Comparison of ENCODE assay signal across 17 cellular contexts in the genomic region with DNA sequence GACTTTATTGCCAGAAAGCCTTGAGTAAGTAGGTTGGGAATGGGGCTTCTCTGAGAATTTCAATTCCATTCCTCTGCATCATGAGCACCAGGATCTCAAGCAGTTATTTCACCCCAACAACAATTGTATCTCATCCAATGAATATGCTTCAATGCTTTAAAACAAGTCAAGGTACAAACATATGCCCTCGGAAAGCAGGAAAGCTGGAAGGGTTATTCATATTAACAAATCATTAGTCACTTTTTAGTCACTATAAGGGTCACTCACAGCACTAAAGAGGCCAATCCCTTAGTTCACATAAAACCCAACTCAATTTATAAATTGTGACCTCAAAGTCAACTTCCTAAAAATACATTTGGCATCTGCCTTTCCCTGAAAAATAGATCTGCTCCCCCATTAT. TPM values are rescaled to one million over a fixed set of nuclear protein-coding genes. Genes with fewer than 3 reads are reported as not detected.
DNase-seq lines count a peak whose midpoint lies in the region; ATAC-seq, FAIRE-seq and TF ChIP-seq lines count a peak whose summit lies in the region.
"Had no signal": no experiment of that assay in that cellular context is flagged by ENCODE, and none has a peak within 500 bp of the region (broad histone marks: within the 10 kb centered on the region; RNA-seq: fewer than 3 reads in every experiment).

No MANE protein-coding gene starts in this region.

- H3K9me3 Mint-ChIP-seq in astrocyte (ENCODE audit: unreplicated experiment), result no peaks in the 10 kb centered on the region
- peaks cover 4 to 11% of the 10 kb centered on the region in 2 donors for H3K9me3 Mint-ChIP-seq in activated naive CD4-positive, alpha-beta T cell treated with anti-CD3 and anti-CD28 coated beads, Interleukin-2, amount 50 U/mL, for 72 hours

- no peaks in the 10 kb centered on the region for H4K20me1 ChIP-seq in astrocyte (ENCODE audit: insufficient read depth, low read length)

- H3K9ac ChIP-seq in astrocyte (ENCODE audit: low read length), result peak overlapping the region; percentile 66

- H3K36me3 Mint-ChIP-seq in astrocyte (ENCODE audit: low read depth, unreplicated experiment), result peaks cover 3% of the 10 kb centered on the region
- peaks cover 15 to 25% of the 10 kb centered on the region in 2 donors for H3K36me3 Mint-ChIP-seq in activated naive CD4-positive, alpha-beta T cell treated with anti-CD3 and anti-CD28 coated beads, Interleukin-2, amount 50 U/mL, for 72 hours

- no peaks in the 10 kb centered on the region for H3K27me3 Mint-ChIP-seq in astrocyte (ENCODE audit: low read depth, unreplicated experiment)

- POLR2A ChIA-PET in AG04450 (lab: Yijun Ruan, JAX), result interaction anchor here (0.8 to 0.9 kb wide), 3 partner anchors 11 to 84 kb away, joined by 3 to 9 read pairs (median 4); no protein-coding TSS in a partner anchor

- H3K4me3 ChIP-seq in AG04450 (ENCODE audit: low read depth, low read length) (no peak overlapping the region), astrocyte (ENCODE audit: insufficient read depth, low read depth, low read length) (no peak overlapping the region)
- H3K4me3 ChIP-seq: cardiac muscle cell had no signal

- H3K27me3 ChIP-seq in AG04450 (ENCODE audit: control insufficient read depth, insufficient read depth, low read length) (no peaks in the 10 kb centered on the region), astrocyte (ENCODE audit: insufficient read depth, low read length) (no peaks in the 10 kb centered on the region)

- H3K79me2 ChIP-seq in astrocyte (ENCODE audit: insufficient read depth, low read length), result peaks cover 79% of the 10 kb centered on the region

- H3K27ac Mint-ChIP-seq in astrocyte (ENCODE audit: unreplicated experiment), result peak overlapping the region; percentile 64
- H3K27ac Mint-ChIP-seq in activated naive CD4-positive, alpha-beta T cell treated with anti-CD3 and anti-CD28 coated beads, Interleukin-2, amount 50 U/mL, for 72 hours, result no peak overlapping the region
- H3K27ac Mint-ChIP-seq: activated CD4-positive, alpha-beta T cell treated with anti-CD3 and anti-CD28 coated beads for 36 hours; immature natural killer cell had no signal

- peak overlapping the region; percentile 59 for H3K27ac ChIP-seq in AG04450 (ENCODE audit: low read depth, low read length)
- peak overlapping the region; percentile 90 for H3K27ac ChIP-seq in astrocyte (ENCODE audit: low read depth, low read length)
- no peak overlapping the region for H3K27ac ChIP-seq in caudate nucleus (ENCODE audit: low read depth, low read length)
- H3K27ac ChIP-seq: cardiac muscle cell, HL-60 had no signal

- peak overlapping the region; percentile 70 for H3K4me2 ChIP-seq in astrocyte (ENCODE audit: low read length)

- ATAC-seq in activated naive CD4-positive, alpha-beta T cell treated with anti-CD3 and anti-CD28 coated beads, Interleukin-2, amount 50 U/mL, for 72 hours, result no peak
- ATAC-seq: activated CD4-positive, alpha-beta T cell treated with anti-CD3 and anti-CD28 coated beads for 36 hours had no signal

- FAIRE-seq in astrocyte (lab: Jason Lieb, UNC), result peak; percentile 20
- FAIRE-seq: H1, urothelium cell line had no signal

- peaks cover 32% of the 10 kb centered on the region for H3K4me1 Mint-ChIP-seq in astrocyte (ENCODE audit: low read depth, unreplicated experiment)

- DNase-seq in AG04450 (ENCODE audit: low read depth, low spot score) (peak; percentile 86), HT1080 (ENCODE audit: low read depth) (peak; percentile 96), astrocyte (ENCODE audit: low read depth) (peak; percentile 99), glomerular visceral epithelial cell (ENCODE audit: extremely low spot score) (peak; percentile 88), caudate nucleus (lab: John Stamatoyannopoulos, UW) (no peak)
- DNase-seq in activated T-cell treated with anti-CD3 and anti-CD28 coated beads, Interleukin-2, amount 50 U/mL, for 48 hours, result no peak
- no peak for DNase-seq in activated naive CD4-positive, alpha-beta T cell treated with anti-CD3 and anti-CD28 coated beads, Interleukin-2, amount 50 U/mL, for 72 hours (ENCODE audit: low spot score in 2 of 2)
- DNase-seq in activated T-cell treated with anti-CD3 and anti-CD28 coated beads, Interleukin-2, amount 50 U/mL, for 1 hour, result no peak
- DNase-seq: activated CD4-positive, alpha-beta T cell treated with anti-CD3 and anti-CD28 coated beads for 36 hours; DMS79 treated with DMSO at 0.1 percent for 48 hours; immature natural killer cell; stimulated activated CD4-positive, alpha-beta T cell treated with anti-CD3 and anti-CD28 coated beads, Interleukin-1b, Interleukin-23, amount 100 ng/mL, for 48 hours had no signal

- peaks cover 25% of the 10 kb centered on the region for H3K4me1 ChIP-seq in astrocyte (ENCODE audit: insufficient read depth, low read length)

- H3K9me3 ChIP-seq in AG04450 (ENCODE audit: control insufficient read depth, insufficient read depth, low read length), result peaks cover 14% of the 10 kb centered on the region
- peaks cover 3% of the 10 kb centered on the region for H3K9me3 ChIP-seq in astrocyte (ENCODE audit: insufficient read depth, low read depth, low read length)

- CTCF ChIA-PET in AG04450 (lab: Charles Lee), result no interaction called here

- no peak overlapping the region for H3K4me3 Mint-ChIP-seq in astrocyte (ENCODE audit: unreplicated experiment)
- H3K4me3 Mint-ChIP-seq: activated CD4-positive, alpha-beta T cell treated with anti-CD3 and anti-CD28 coated beads for 36 hours; immature natural killer cell; T-helper 1 cell treated with Interleukin-12 subunit alpha and Interleukin-12 subunit beta and Interleukin-4 antibody, amounts not matched to agents 30 μg/mL and 1 μg/mL, for 36 hours had no signal

- no peaks in the 10 kb centered on the region for H3K36me3 ChIP-seq in astrocyte (ENCODE audit: insufficient read depth, low read length)
- H3K36me3 ChIP-seq: cardiac muscle cell had no signal

- H2AFZ ChIP-seq in astrocyte (ENCODE audit: low read depth, low read length), result no peak overlapping the region

- no peak for TF ChIP-seq CTCF in AG04450 (IDR thresholded peaks at IDR 0.05; ENCODE audit: low read depth, low read length)
- no peak for TF ChIP-seq CTCF in astrocyte (IDR thresholded peaks at IDR 0.05; ENCODE audit: insufficient read depth, low read depth, low read length)

RNA-seq across cellular contexts. Expression of gene MB21D2, which starts 16.2 kb away (rescaled TPM):
- polyA plus RNA-seq in AG04450 (2011; rRNA removed), result 14.1 and 14.6 TPM in 2 replicates
- polyA minus RNA-seq in AG04450 (2011; rRNA and poly(A)+ RNA removed), result 26.1 and 31.0 TPM in 2 replicates
- total RNA-seq in HT1080 (2014; rRNA removed; shearing (Covaris generic)), result 16.1 and 17.8 TPM in 2 replicates
- 19.4 and 19.9 TPM in 2 replicates for polyA plus RNA-seq in HT1080 (2015; cell fraction: cytosol; rRNA removed)
- polyA plus RNA-seq in HT1080 (2015; cell fraction: nucleus; rRNA removed), result 23.4 and 24.7 TPM in 2 replicates
- total RNA-seq in astrocyte, result 10.7 and 11.0 TPM in 2 replicates
- total RNA-seq in activated naive CD4-positive, alpha-beta T cell treated with anti-CD3 and anti-CD28 coated beads, Interleukin-2, amount 50 U/mL, for 72 hours, result 1 to 10 TPM; 1.5 to 3.7 TPM

Comparison
In these comparisons a context has a peak if more than half of its experiments do, and no peak if none do; other contexts are left out.
1. DNase-seq: peak in AG04450 (single experiment), HT1080 (single experiment), astrocyte (single experiment) and glomerular visceral epithelial cell (single experiment); none in activated T-cell treated with anti-CD3 and anti-CD28 coated beads, Interleukin-2, amount 50 U/mL, for 48 hours (0 of 2), caudate nucleus (0 of 61), activated naive CD4-positive, alpha-beta T cell treated with anti-CD3 and anti-CD28 coated beads, Interleukin-2, amount 50 U/mL, for 72 hours (0 of 2) and activated T-cell treated with anti-CD3 and anti-CD28 coated beads, Interleukin-2, amount 50 U/mL, for 1 hour (single experiment).